Comparison of ENCODE assay signal across 11 cellular contexts in the genomic region with DNA sequence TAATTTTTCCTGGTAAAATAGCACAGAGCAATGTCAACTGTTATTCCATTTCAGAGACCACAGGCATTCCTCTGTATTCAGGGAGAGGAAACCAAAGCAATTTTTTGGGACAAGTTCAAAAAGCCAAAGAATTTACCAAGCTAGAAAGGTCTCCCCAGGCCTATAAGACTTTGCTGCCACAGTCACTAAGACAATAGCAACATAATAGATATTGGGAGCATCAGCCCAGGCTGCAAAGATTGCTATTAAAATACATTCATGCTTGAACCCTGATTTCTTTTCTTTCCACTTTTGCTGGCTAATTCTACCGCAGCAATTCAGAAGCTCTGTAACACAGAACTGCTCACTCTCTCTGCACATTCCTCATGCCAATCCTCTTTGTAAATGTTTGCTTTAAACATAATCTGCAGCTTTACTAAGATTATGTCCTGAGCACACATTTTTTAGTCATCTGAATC.
DNase-seq lines count a peak whose midpoint lies in the region; ATAC-seq and TF ChIP-seq lines count a peak whose summit lies in the region.
"Had no signal": no experiment of that assay in that cellular context is flagged by ENCODE, and none has a peak within 500 bp of the region (broad histone marks: within the 10 kb centered on the region; RNA-seq: fewer than 3 reads in every experiment).

No MANE protein-coding gene starts in this region.

- H3K36me3 ChIP-seq in cardiac muscle cell (no peaks in the 10 kb centered on the region), aorta (ENCODE audit: control insufficient read depth in 1 of 2, insufficient read depth in 2 of 2, low read length in 1 of 2) (no peaks in the 10 kb centered on the region)
- H3K36me3 ChIP-seq: heart left ventricle, spleen had no signal

- peaks cover 36% of the 10 kb centered on the region for H3K4me1 ChIP-seq in cardiac muscle cell (ENCODE audit: low read depth)
- peaks cover 11 to 16% of the 10 kb centered on the region in 2 donors for H3K4me1 ChIP-seq in aorta (ENCODE audit: control insufficient read depth in 1 of 2, insufficient read depth in 2 of 2, low read length in 2 of 2)

- no peaks in the 10 kb centered on the region for H3K27me3 ChIP-seq in cardiac muscle cell
- H3K27me3 ChIP-seq in aorta (ENCODE audit: control insufficient read depth in 1 of 2, insufficient read depth in 2 of 2, low read length in 1 of 2): no peaks in the 10 kb centered on the region
- H3K27me3 ChIP-seq: heart left ventricle, spleen had no signal

- DNase-seq in cardiac muscle cell (ENCODE audit: low read depth in 1 of 2, low spot score in 1 of 2): peak in 1 of 2 donors; percentile 73
- no peak for DNase-seq in left ventricle myocardium superior
- peak; percentile 62 for DNase-seq in choroid plexus epithelial cell (ENCODE audit: low read depth)
- peak; percentile 83 for DNase-seq in myocyte (ENCODE audit: low read depth)
- DNase-seq in aorta: no peak
- DNase-seq in NCI-H1930 (lab: John Stamatoyannopoulos, UW): no peak
- no peak for DNase-seq in SIG-M5 treated with dmso at 0.1 percent for 504 hours (lab: John Stamatoyannopoulos, UW; ENCODE audit: unreplicated experiment)
- no peak for DNase-seq in left lobe of liver (ENCODE audit: low spot score)
- DNase-seq: activated T-cell treated with anti-CD3 and anti-CD28 coated beads, Interleukin-2, amount 50 U/mL, for 24 hours; heart left ventricle; spleen had no signal

- 4 to 6% methylated on average over 1 of the region's 1 CpG for WGBS in aorta, 2 donors

- H3K27ac ChIP-seq in cardiac muscle cell: peak overlapping the region; percentile 75
- H3K27ac ChIP-seq in aorta (ENCODE audit: low read depth in 1 of 2, low read length in 2 of 2): peak overlapping the region; percentile 58 to 76

- no peaks in the 10 kb centered on the region for H3K9me3 ChIP-seq in cardiac muscle cell (ENCODE audit: low read depth)
- H3K9me3 ChIP-seq in aorta (ENCODE audit: control insufficient read depth, low read length): no peaks in the 10 kb centered on the region
- H3K9me3 ChIP-seq: heart left ventricle, spleen had no signal

- no peak for TF ChIP-seq CTCF in cardiac muscle cell (IDR thresholded peaks at IDR 0.05; ENCODE audit: low read depth, low read length)
- TF ChIP-seq CTCF in choroid plexus epithelial cell (conservative IDR thresholded peaks at IDR 0.05; ENCODE audit: low read depth, low read length): no peak

- no peak overlapping the region for H3K4me3 ChIP-seq in cardiac muscle cell
- no peak overlapping the region for H3K4me3 ChIP-seq in choroid plexus epithelial cell (ENCODE audit: low read depth, low read length)
- H3K4me3 ChIP-seq in aorta (ENCODE audit: low read length in 2 of 2): no peak overlapping the region
- H3K4me3 ChIP-seq: heart left ventricle, spleen had no signal

- no peak for ATAC-seq in left ventricle myocardium superior
- no peak for ATAC-seq in aorta (ENCODE audit: low FRiP score)
- ATAC-seq in left lobe of liver: no peak
- ATAC-seq: heart left ventricle had no signal

- intact Hi-C loops in left ventricle myocardium superior (cut with micrococcal nuclease): no loop called here
- intact Hi-C loops in aorta (cut with DNase I): loop anchor here (5.0 kb wide), 2 partner anchors 43 to 58 kb away; no protein-coding TSS in a partner anchor

Comparison
In these comparisons a context has a peak if more than half of its experiments do, and no peak if none do; other contexts are left out.
1. DNase-seq: peak in choroid plexus epithelial cell (single experiment) and myocyte (single experiment); none in left ventricle myocardium superior (single experiment), aorta (0 of 2), NCI-H1930 (0 of 2), SIG-M5 treated with dmso at 0.1 percent for 504 hours (single experiment) and left lobe of liver (single experiment).